ENCODE assay signal across 8 cellular contexts in genomic region chr3:49802719-49803463, GRCh38. TPM values are rescaled to one million over a fixed set of nuclear protein-coding genes. Genes with fewer than 3 reads are reported as not detected.
A peak's percentile ranks its signal among the peaks of the same experiment; 100 is the strongest.
DNase-seq lines count a peak whose midpoint lies in the region; ATAC-seq, FAIRE-seq and TF ChIP-seq lines count a peak whose summit lies in the region.

Gene INKA1, plus strand, starts transcription at chr3:49803261. Its CDS starts 132 bp downstream, at chr3:49803393.

- peak; percentile 94 for FAIRE-seq in GM18507 (lab: Jason Lieb, UNC)

- H3K36me3 Mint-ChIP-seq in activated B cell treated with CpG ODN at 0.5 μM for 24 hours (ENCODE audit: low read depth): peaks cover 4% of the 10 kb centered on the region

- intact Hi-C loops in activated B cell treated with CpG ODN at 0.5 μM for 24 hours (cut with micrococcal nuclease): loop anchor here (1.0 to 10.0 kb wide), 11 partner anchors 14 to 492 kb away; partner anchors contain the start of genes AMIGO3, GNAI2, HYAL3 and IFRD2

- H3K9me3 Mint-ChIP-seq in activated B cell treated with CpG ODN at 0.5 μM for 24 hours: no peaks in the 10 kb centered on the region

- POLR2A ChIA-PET in activated B cell treated with CpG ODN at 0.5 μM for 24 hours (lab: Charles Lee): interaction anchor here (0.6 to 7.3 kb wide), 19 partner anchors 14 to 463 kb away, joined by 3 to 138 read pairs (median 5); partner anchors contain the start of genes IP6K1, MON1A, RBM5 and RBM6

- peaks cover 48% of the 10 kb centered on the region for H3K4me1 Mint-ChIP-seq in activated B cell treated with CpG ODN at 0.5 μM for 24 hours

- peak; percentile 69 for DNase-seq in A172 (ENCODE audit: low spot score)
- peak; percentile 81 for DNase-seq in GM18507 (ENCODE audit: extremely low spot score, insufficient read length, low read depth)
- peak; percentile 70 for DNase-seq in NCI-H2171 treated with DMSO at 0.1 percent for 48 hours (lab: John Stamatoyannopoulos, UW)
- peak; percentile 82 for DNase-seq in activated B cell treated with CpG ODN at 0.5 μM for 24 hours
- DNase-seq in caudate nucleus (lab: John Stamatoyannopoulos, UW): peak in 58 of 61 donors; percentile 32 to 91 (median 76)
- peak; percentile 91 for DNase-seq in islet precursor cell
- peak; percentile 87 for DNase-seq in stimulated activated CD4-positive, alpha-beta T cell treated with anti-CD3 and anti-CD28 coated beads, Interleukin-12 subunit alpha, Interleukin-12 subunit beta, amount 100 ng/mL, for 4 hours

- peak within 1 kb of the TSS; percentile 92 for H3K27ac Mint-ChIP-seq in activated B cell treated with CpG ODN at 0.5 μM for 24 hours

- peak; percentile 45 for TF ChIP-seq CTCF in activated B cell treated with CpG ODN at 0.5 μM for 24 hours (IDR thresholded peaks at IDR 0.05)

- H3K27me3 Mint-ChIP-seq in activated B cell treated with CpG ODN at 0.5 μM for 24 hours: no peaks in the 10 kb centered on the region

- H3K27ac ChIP-seq in caudate nucleus (ENCODE audit: low read depth, low read length): peak within 1 kb of the TSS; percentile 94

- ATAC-seq in HG02981 (IDR thresholded peaks at IDR 0.05; ENCODE audit: unreplicated experiment) (peak; percentile 46), activated B cell treated with CpG ODN at 0.5 μM for 24 hours (ENCODE audit: low read depth) (peak; percentile 68)

- peak within 1 kb of the TSS; percentile 92 for H3K4me3 Mint-ChIP-seq in activated B cell treated with CpG ODN at 0.5 μM for 24 hours

- CTCF ChIA-PET in activated B cell treated with CpG ODN at 0.5 μM for 24 hours (lab: Charles Lee): interaction anchor here (0.9 to 10.9 kb wide), 9 partner anchors 8 to 263 kb away, joined by 3 to 238 read pairs (median 5); partner anchors contain the start of gene UBA7

RNA-seq across cellular contexts. Expression of gene INKA1, which starts in this region (rescaled TPM):
- total RNA-seq in A172 (2014; rRNA removed; shearing (Covaris generic)): 2.8 and 6.4 TPM in 2 replicates
- 9.4 and 10.0 TPM in 2 replicates for total RNA-seq in activated B cell treated with CpG ODN at 0.5 μM for 24 hours

Comparison
In these comparisons a context has a peak if more than half of its experiments do, and no peak if none do; other contexts are left out.
1. Peak in every context shown above with its lines: DNase-seq, ATAC-seq and H3K27ac ChIP-seq.